In genomic region chr1:165635329-165635728, GRCh38 we compare ENCODE assay signal across 15 cellular contexts. TPM values are rescaled to one million over a fixed set of nuclear protein-coding genes. Genes with fewer than 3 reads are reported as not detected.
DNase-seq lines count a peak whose midpoint lies in the region; ATAC-seq, FAIRE-seq and TF ChIP-seq lines count a peak whose summit lies in the region.
"Had no signal": no experiment of that assay in that cellular context is flagged by ENCODE, and none has a peak within 500 bp of the region (broad histone marks: within the 10 kb centered on the region; RNA-seq: fewer than 3 reads in every experiment).

No MANE protein-coding gene starts in this region.

- FAIRE-seq in GM18507 (lab: Jason Lieb, UNC) = peak; percentile 50

- H2BK120ac ChIP-seq in trophoblast cell (ENCODE audit: insufficient read depth, low read length, poor library complexity) = no peak overlapping the region

- peaks cover 5% of the 10 kb centered on the region for H3K36me3 Mint-ChIP-seq in type B pancreatic cell

- WGBS in trophoblast cell (ENCODE audit: extremely low coverage, insufficient coverage, insufficient read length) = no CpG with 5 or more reads among the region's 2 CpGs

- H3K9ac ChIP-seq in adipocyte (ENCODE audit: low read length) (peak overlapping the region; percentile 72), trophoblast cell (ENCODE audit: low read length) (no peak overlapping the region)

- no peak overlapping the region for H4K8ac ChIP-seq in trophoblast cell (ENCODE audit: low read depth, low read length)

- H3K36me3 ChIP-seq in adipocyte (ENCODE audit: control insufficient read depth, insufficient read depth, low read length, severe bottlenecking) = peaks cover 28% of the 10 kb centered on the region
- peaks cover 2 to 3% of the 10 kb centered on the region in 2 experiments for H3K36me3 ChIP-seq in trophoblast cell (ENCODE audit: control insufficient read depth in 1 of 2, insufficient read depth in 2 of 2, low read length in 2 of 2)
- peaks cover 4% of the 10 kb centered on the region; the same call in 1 of the 2 replicates for H3K36me3 ChIP-seq in PC-9 (ENCODE audit: low read depth)

- H4K20me1 ChIP-seq in PC-9 (ENCODE audit: insufficient read depth) = no peaks in the 10 kb centered on the region

- no peak overlapping the region for H3K4me3 Mint-ChIP-seq in type B pancreatic cell
- H3K4me3 Mint-ChIP-seq: activated T-helper 1 cell treated with anti-CD3 and anti-CD28 coated beads, Interleukin-12 subunit alpha, Interleukin-12 subunit beta, Interleukin-2, Interleukin-4 antibody, amounts not matched to agents 30 ng/mL and 10 ng/mL and 1 ng/mL, durations not matched to agents 14 hours and 24 hours and 36 hours; CD4-positive, alpha-beta memory T cell had no signal

- BruUV-seq in PC-9 (replicated peaks; lab: Mats Ljungman, UMichigan) = no TSS peak

- H3K9me3 ChIP-seq in adipocyte (ENCODE audit: control insufficient read depth, low read length) (no peaks in the 10 kb centered on the region), trophoblast cell (ENCODE audit: insufficient read depth, low read depth, low read length) (no peaks in the 10 kb centered on the region), PC-9 (ENCODE audit: insufficient read depth, low read depth) (no peaks in the 10 kb centered on the region)
- H3K9me3 ChIP-seq: SJSA1, testis had no signal

- H3K9me3 Mint-ChIP-seq in type B pancreatic cell = no peaks in the 10 kb centered on the region
- H3K9me3 Mint-ChIP-seq: activated T-helper 1 cell treated with anti-CD3 and anti-CD28 coated beads, Interleukin-12 subunit alpha, Interleukin-12 subunit beta, Interleukin-2, Interleukin-4 antibody, amounts not matched to agents 30 ng/mL and 10 ng/mL and 1 ng/mL, durations not matched to agents 14 hours and 24 hours and 36 hours; CD4-positive, alpha-beta memory T cell had no signal

- peaks cover 11% of the 10 kb centered on the region for H3K79me2 ChIP-seq in trophoblast cell (ENCODE audit: control insufficient read depth, insufficient read depth, low read length, poor library complexity)
- H3K79me2 ChIP-seq in PC-9 (ENCODE audit: low read depth) = peaks cover 43% of the 10 kb centered on the region

- H3K4ac ChIP-seq in trophoblast cell (ENCODE audit: low read depth, low read length) = peak overlapping the region; percentile 12

- H4K91ac ChIP-seq in trophoblast cell (ENCODE audit: low read depth, low read length) = no peak overlapping the region

- H3K4me1 Mint-ChIP-seq in type B pancreatic cell (ENCODE audit: unreplicated experiment) = peaks cover 36% of the 10 kb centered on the region

- H2AFZ ChIP-seq in trophoblast cell (ENCODE audit: insufficient read depth, low read length, poor library complexity) = no peak overlapping the region
- no peak overlapping the region for H2AFZ ChIP-seq in PC-9

- no peak for DNase-seq in GM18507 (ENCODE audit: extremely low spot score, insufficient read length, low read depth)
- DNase-seq in adipocyte (ENCODE audit: low read depth) = peak; percentile 50
- no peak for DNase-seq in trophoblast cell
- DNase-seq in NCI-H510A treated with DMSO at 0.1 percent for 48 hours (lab: John Stamatoyannopoulos, UW) = no peak
- DNase-seq in type B pancreatic cell (ENCODE audit: extremely low spot score, unreplicated experiment) = no peak
- no peak for DNase-seq in PC-9
- DNase-seq: activated CD4-positive, alpha-beta T cell treated with anti-CD3 and anti-CD28 coated beads, Interleukin-2, amount 50 U/mL, for 4 hours; CD4-positive, alpha-beta memory T cell; NCI-H1048; testis had no signal

- intact Hi-C loops in PC-9 (cut with micrococcal nuclease; ENCODE audit: unreplicated experiment) = loop anchor here (10.0 kb wide), 2 partner anchors 189 to 1239 kb away; partner anchors contain the start of genes TADA1 and UCK2

- no peak overlapping the region for H3K23ac ChIP-seq in trophoblast cell (ENCODE audit: low read length)

- CTCF ChIA-PET in PC-9 (lab: Charles Lee) = no interaction called here

- no peak overlapping the region for H3K14ac ChIP-seq in trophoblast cell (ENCODE audit: low read length)

- H2AK5ac ChIP-seq in trophoblast cell (ENCODE audit: low read length) = no peak overlapping the region

- H3K4me3 ChIP-seq in adipocyte (ENCODE audit: low read length) (peak overlapping the region; percentile 64), trophoblast cell (ENCODE audit: low read depth, low read length) (no peak overlapping the region), PC-9 (no peak overlapping the region)
- H3K4me3 ChIP-seq: SJSA1, testis had no signal

- H3K4me2 ChIP-seq in trophoblast cell (ENCODE audit: low read length) (no peak overlapping the region), PC-9 (no peak overlapping the region)

- no peaks in the 10 kb centered on the region for H3K9me2 ChIP-seq in PC-9 (ENCODE audit: insufficient read depth)

- H3K18ac ChIP-seq in trophoblast cell (ENCODE audit: low read length) = no peak overlapping the region

- H3K27ac ChIP-seq in trophoblast cell (ENCODE audit: low read depth, low read length) (no peak overlapping the region), PC-9 (no peak overlapping the region)
- H3K27ac ChIP-seq: SJSA1, testis had no signal

- H3K4me1 ChIP-seq in adipocyte (ENCODE audit: control insufficient read depth, insufficient read depth, low read length) (peaks cover 71% of the 10 kb centered on the region), trophoblast cell (ENCODE audit: control insufficient read depth in 1 of 2, insufficient read depth in 2 of 2, low read length in 2 of 2) (peaks cover 3 to 10% of the 10 kb centered on the region in 2 experiments), PC-9 (replicated peaks; ENCODE audit: insufficient read depth) (peaks cover 46% of the 10 kb centered on the region)

- ATAC-seq in GM21737 (IDR thresholded peaks at IDR 0.05; ENCODE audit: unreplicated experiment) = peak; percentile 27
- ATAC-seq: left colon had no signal

- no peak overlapping the region for H2BK12ac ChIP-seq in trophoblast cell (ENCODE audit: low read length)

- no peak overlapping the region for H3K27ac Mint-ChIP-seq in type B pancreatic cell
- H3K27ac Mint-ChIP-seq: activated T-helper 1 cell treated with anti-CD3 and anti-CD28 coated beads, Interleukin-12 subunit alpha, Interleukin-12 subunit beta, Interleukin-2, Interleukin-4 antibody, amounts not matched to agents 30 ng/mL and 10 ng/mL and 1 ng/mL, durations not matched to agents 14 hours and 24 hours and 36 hours; CD4-positive, alpha-beta memory T cell; progenitor cell of endocrine pancreas had no signal

- peaks cover 16% of the 10 kb centered on the region for H3K79me1 ChIP-seq in trophoblast cell (ENCODE audit: low read length)

- H4K12ac ChIP-seq in trophoblast cell (ENCODE audit: low read depth, low read length) = no peak overlapping the region

- H2BK5ac ChIP-seq in trophoblast cell (ENCODE audit: low read depth, low read length, poor library complexity) = no peak overlapping the region

- H3K27me3 Mint-ChIP-seq in type B pancreatic cell = no peaks in the 10 kb centered on the region
- H3K27me3 Mint-ChIP-seq: CD4-positive, alpha-beta memory T cell; progenitor cell of endocrine pancreas had no signal

- POLR2A ChIA-PET in PC-9 (lab: Charles Lee; ENCODE audit: unreplicated experiment) = no interaction called here

- peaks cover 29% of the 10 kb centered on the region for H3F3A ChIP-seq in PC-9 (ENCODE audit: insufficient read depth, low read depth)

- H3K27me3 ChIP-seq in adipocyte (replicated peaks; ENCODE audit: control insufficient read depth, insufficient read depth, low read length) (no peaks in the 10 kb centered on the region), trophoblast cell (ENCODE audit: insufficient read depth, low read length) (no peaks in the 10 kb centered on the region), PC-9 (ENCODE audit: insufficient read depth, low read depth) (no peaks in the 10 kb centered on the region)
- H3K27me3 ChIP-seq: SJSA1, testis had no signal

- no peak for TF ChIP-seq CTCF in type B pancreatic cell (conservative IDR thresholded peaks at IDR 0.05)
- no peak for TF ChIP-seq CTCF in PC-9 (conservative IDR thresholded peaks at IDR 0.05)

RNA-seq across cellular contexts. Expression of gene MGST3, which starts 4.3 kb away (rescaled TPM):
- polyA plus RNA-seq in trophoblast cell (2013) = 373 and 375 TPM in 2 replicates
- 133 and 206 TPM in 2 replicates for total RNA-seq in type B pancreatic cell (ENCODE audit: low replicate concordance)
- total RNA-seq in PC-9 (2021) = 67.2 and 90.1 TPM in 2 replicates
